Comparison of ENCODE assay signal across 18 cellular contexts in genomic region chr9:136028760-136029470, GRCh38.
DNase-seq lines count a peak whose midpoint lies in the region; ATAC-seq and TF ChIP-seq lines count a peak whose summit lies in the region.
"Had no signal": no experiment of that assay in that cellular context is flagged by ENCODE, and none has a peak within 500 bp of the region (broad histone marks: within the 10 kb centered on the region; RNA-seq: fewer than 3 reads in every experiment).

No MANE protein-coding gene starts in this region.

- ATAC-seq in RWPE2 (ENCODE audit: low read depth): no peak
- peak; percentile 17 for ATAC-seq in left lobe of liver
- ATAC-seq: HCT116, Panc1 had no signal

- no peak overlapping the region for H3K27ac Mint-ChIP-seq in activated T-cell treated with anti-CD3 and anti-CD28 coated beads, Interleukin-2, amount 50 U/mL, for 24 hours
- H3K27ac Mint-ChIP-seq in type B pancreatic cell: no peak overlapping the region
- no peak overlapping the region for H3K27ac Mint-ChIP-seq in CD8-positive, alpha-beta memory T cell
- H3K27ac Mint-ChIP-seq: CD4-positive, alpha-beta memory T cell had no signal

- H3K9me3 Mint-ChIP-seq in activated T-cell treated with anti-CD3 and anti-CD28 coated beads, Interleukin-2, amount 50 U/mL, for 24 hours: no peaks in the 10 kb centered on the region
- no peaks in the 10 kb centered on the region for H3K9me3 Mint-ChIP-seq in type B pancreatic cell
- H3K9me3 Mint-ChIP-seq in CD8-positive, alpha-beta memory T cell: no peaks in the 10 kb centered on the region

- H3K27ac ChIP-seq in RWPE2 (ENCODE audit: poor library complexity, severe bottlenecking): no peak overlapping the region
- no peak overlapping the region for H3K27ac ChIP-seq in CD8-positive, alpha-beta memory T cell (ENCODE audit: low read depth, low read length)
- H3K27ac ChIP-seq: GM23248 had no signal

- H3K4me3 Mint-ChIP-seq in activated T-cell treated with anti-CD3 and anti-CD28 coated beads, Interleukin-2, amount 50 U/mL, for 24 hours: no peak overlapping the region
- no peak overlapping the region for H3K4me3 Mint-ChIP-seq in type B pancreatic cell
- H3K4me3 Mint-ChIP-seq in CD8-positive, alpha-beta memory T cell: no peak overlapping the region
- H3K4me3 Mint-ChIP-seq: CD4-positive, alpha-beta memory T cell had no signal

- no peaks in the 10 kb centered on the region for H3K9me3 ChIP-seq in RWPE2 (ENCODE audit: severe bottlenecking)
- H3K9me3 ChIP-seq in CD8-positive, alpha-beta memory T cell (ENCODE audit: low read length): no peaks in the 10 kb centered on the region
- H3K9me3 ChIP-seq: BE2C had no signal

- DNase-seq in activated T-cell treated with anti-CD3 and anti-CD28 coated beads, Interleukin-2, amount 50 U/mL, for 24 hours: peak; percentile 11
- no peak for DNase-seq in activated T-cell treated with anti-CD3 and anti-CD28 coated beads for 4 hours
- peak; percentile 39 for DNase-seq in RWPE2 (ENCODE audit: low spot score)
- DNase-seq in left lobe of liver (ENCODE audit: low spot score): no peak
- DNase-seq in type B pancreatic cell (ENCODE audit: extremely low spot score, unreplicated experiment): peak; percentile 53
- no peak for DNase-seq in effector CD4-positive, alpha-beta T cell
- DNase-seq in CD8-positive, alpha-beta memory T cell: no peak
- DNase-seq in AG08396 (ENCODE audit: low spot score): no peak
- DNase-seq: BE2C; Calu3; CD4-positive, alpha-beta memory T cell; GM23248; KBM-7; NCI-H1105; NCI-H1694 treated with DMSO at 0.1 percent for 48 hours; Right ventricle myocardium superior had no signal

- H3K36me3 Mint-ChIP-seq in activated T-cell treated with anti-CD3 and anti-CD28 coated beads, Interleukin-2, amount 50 U/mL, for 24 hours (ENCODE audit: low read depth): peaks cover 8% of the 10 kb centered on the region
- peaks cover 16% of the 10 kb centered on the region for H3K36me3 Mint-ChIP-seq in type B pancreatic cell
- H3K36me3 Mint-ChIP-seq in CD8-positive, alpha-beta memory T cell: peaks cover 10 to 26% (median 11%) of the 10 kb centered on the region in 3 donors

- POLR2A ChIA-PET in CD8-positive, alpha-beta memory T cell (lab: Charles Lee): no interaction called here

- H3K4me3 ChIP-seq in RWPE2 (ENCODE audit: severe bottlenecking): no peak overlapping the region
- H3K4me3 ChIP-seq in CD8-positive, alpha-beta memory T cell (ENCODE audit: low read length): no peak overlapping the region
- H3K4me3 ChIP-seq: GM23248 had no signal

- no peaks in the 10 kb centered on the region for H3K36me3 ChIP-seq in RWPE2 (ENCODE audit: low read depth)
- H3K36me3 ChIP-seq in CD8-positive, alpha-beta memory T cell (ENCODE audit: insufficient read depth, low read length): no peaks in the 10 kb centered on the region
- H3K36me3 ChIP-seq: BE2C had no signal

- no peaks in the 10 kb centered on the region for H3K4me1 ChIP-seq in RWPE2 (ENCODE audit: insufficient read depth, poor library complexity, severe bottlenecking)
- no peaks in the 10 kb centered on the region for H3K4me1 ChIP-seq in CD8-positive, alpha-beta memory T cell (ENCODE audit: insufficient read depth, low read length)
- H3K4me1 ChIP-seq: BE2C had no signal

- no peaks in the 10 kb centered on the region for H3K4me1 Mint-ChIP-seq in activated T-cell treated with anti-CD3 and anti-CD28 coated beads, Interleukin-2, amount 50 U/mL, for 24 hours (ENCODE audit: low read depth)
- H3K4me1 Mint-ChIP-seq in type B pancreatic cell (ENCODE audit: unreplicated experiment): no peaks in the 10 kb centered on the region
- H3K4me1 Mint-ChIP-seq in CD8-positive, alpha-beta memory T cell: peaks cover 0 to 11% (median 10%) of the 10 kb centered on the region in 3 donors

- no peaks in the 10 kb centered on the region for H3K27me3 Mint-ChIP-seq in activated T-cell treated with anti-CD3 and anti-CD28 coated beads, Interleukin-2, amount 50 U/mL, for 24 hours
- no peaks in the 10 kb centered on the region for H3K27me3 Mint-ChIP-seq in type B pancreatic cell
- peaks cover 0 to 1% of the 10 kb centered on the region in 2 donors for H3K27me3 Mint-ChIP-seq in CD8-positive, alpha-beta memory T cell
- H3K27me3 Mint-ChIP-seq: CD4-positive, alpha-beta memory T cell had no signal

- no peaks in the 10 kb centered on the region for H3K27me3 ChIP-seq in RWPE2 (ENCODE audit: insufficient read depth, poor library complexity, severe bottlenecking)
- no peaks in the 10 kb centered on the region for H3K27me3 ChIP-seq in CD8-positive, alpha-beta memory T cell (ENCODE audit: insufficient read depth, low read length, poor library complexity, severe bottlenecking)
- H3K27me3 ChIP-seq: BE2C had no signal

- TF ChIP-seq CTCF in RWPE2 (IDR thresholded peaks at IDR 0.05; ENCODE audit: poor library complexity, severe bottlenecking) (no peak), type B pancreatic cell (conservative IDR thresholded peaks at IDR 0.05) (no peak)

- CTCF ChIA-PET in CD8-positive, alpha-beta memory T cell (lab: Charles Lee): interaction anchor here (1.1 kb wide), 1 partner anchor 50 kb away, joined by 3 read pairs; no protein-coding TSS in a partner anchor

Comparison
In these comparisons a context has a peak if more than half of its experiments do, and no peak if none do; other contexts are left out.
1. DNase-seq: peak in activated T-cell treated with anti-CD3 and anti-CD28 coated beads, Interleukin-2, amount 50 U/mL, for 24 hours (single experiment), RWPE2 (single experiment) and type B pancreatic cell (single experiment); none in activated T-cell treated with anti-CD3 and anti-CD28 coated beads for 4 hours (single experiment), left lobe of liver (single experiment), effector CD4-positive, alpha-beta T cell (single experiment), CD8-positive, alpha-beta memory T cell (0 of 5) and AG08396 (single experiment).